In the genomic region with DNA sequence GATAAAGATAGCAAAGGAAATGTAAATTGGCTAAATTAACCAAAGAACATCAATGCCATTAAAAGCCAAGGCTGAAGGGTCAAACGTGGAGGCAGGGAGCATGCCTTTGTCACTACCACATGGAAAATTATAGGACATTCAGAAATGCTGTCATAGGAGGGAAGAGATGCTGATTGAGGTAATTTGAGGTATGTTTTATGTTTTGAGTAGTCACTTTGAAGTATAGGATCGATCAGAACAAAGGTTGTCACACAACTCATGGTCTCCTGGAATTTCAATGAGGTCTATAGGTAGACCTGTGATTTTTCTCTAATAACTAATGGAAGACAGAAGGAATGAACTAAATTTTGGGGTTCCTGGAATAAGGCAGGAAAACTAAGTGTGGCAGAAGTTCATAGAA, we compare ENCODE assay signal across 18 cellular contexts.
DNase-seq lines count a peak whose midpoint lies in the region; ATAC-seq, FAIRE-seq and TF ChIP-seq lines count a peak whose summit lies in the region.
"Had no signal": no experiment of that assay in that cellular context is flagged by ENCODE, and none has a peak within 500 bp of the region (broad histone marks: within the 10 kb centered on the region; RNA-seq: fewer than 3 reads in every experiment).

No MANE protein-coding gene starts in this region.

- H2AK9ac ChIP-seq in IMR-90 (replicated peaks; ENCODE audit: low read depth, low read length, poor library complexity): no peak overlapping the region

- H3K9me1 ChIP-seq in IMR-90 (ENCODE audit: insufficient read depth, low read length): peaks cover 5% of the 10 kb centered on the region
- no peaks in the 10 kb centered on the region for H3K9me1 ChIP-seq in keratinocyte (ENCODE audit: control insufficient read depth, extremely low read depth, insufficient read depth, low read length)

- TF ChIP-seq CTCF in A549 (IDR thresholded peaks at IDR 0.05): no peak
- no peak for TF ChIP-seq CTCF in IMR-90 (conservative IDR thresholded peaks at IDR 0.05; ENCODE audit: low read depth, low read length)
- TF ChIP-seq CTCF in WTC11 (IDR thresholded peaks at IDR 0.05): no peak
- TF ChIP-seq CTCF in keratinocyte (optimal IDR thresholded peaks at IDR 0.05 in 1 of 3, IDR thresholded peaks at IDR 0.05 in 1 of 3, conservative IDR thresholded peaks at IDR 0.05 in 1 of 3; ENCODE audit: extremely low read depth in 1 of 3, insufficient read depth in 2 of 3, low read length in 3 of 3): no peak
- TF ChIP-seq CTCF in thyroid gland (IDR thresholded peaks at IDR 0.05): no peak

- H3K4me3 ChIP-seq in A549: no peak overlapping the region
- H3K4me3 ChIP-seq in IMR-90 (ENCODE audit: insufficient read depth, low read depth, low read length): no peak overlapping the region
- H3K4me3 ChIP-seq in keratinocyte (ENCODE audit: control insufficient read depth in 2 of 3, extremely low read depth in 1 of 3, insufficient read depth in 2 of 3, low read depth in 1 of 3, low read length in 3 of 3): no peak overlapping the region
- H3K4me3 ChIP-seq in thyroid gland (replicated peaks in 1 of 3): no peak overlapping the region
- H3K4me3 ChIP-seq: BLaER1 treated with 17β-estradiol and CSF1 and Interleukin-3, amounts not matched to agents 10 nM and 100 nM; GM23338 had no signal

- peak overlapping the region; percentile 63; the same call in 1 of the 2 replicates for H4K5ac ChIP-seq in IMR-90 (ENCODE audit: low read depth, low read length)

- no peak overlapping the region for H3K4ac ChIP-seq in IMR-90 (ENCODE audit: low read depth, low read length)

- 84% methylated on average over 2 of the region's 2 CpGs for WGBS in A549 (ENCODE audit: missing lambda C conversion rate)
- no CpG with 5 or more reads among the region's 2 CpGs for WGBS in IMR-90 (ENCODE audit: extremely low coverage in 2 of 2, insufficient read length in 1 of 2), 2 experiments
- 76 to 81% methylated on average over 2 of the region's 2 CpGs for WGBS in thyroid gland, 2 donors

- H3K9me3 ChIP-seq in A549 (no peaks in the 10 kb centered on the region), IMR-90 (ENCODE audit: control insufficient read depth, insufficient read depth, low read length) (no peaks in the 10 kb centered on the region), keratinocyte (ENCODE audit: control insufficient read depth, low read depth, low read length) (no peaks in the 10 kb centered on the region), thyroid gland (no peaks in the 10 kb centered on the region)
- H3K9me3 ChIP-seq: BLaER1 treated with 17β-estradiol and CSF1 and Interleukin-3, amounts not matched to agents 10 nM and 100 nM had no signal

- H3K36me3 Mint-ChIP-seq in WTC11: peaks cover 5% of the 10 kb centered on the region; the same call in 1 of the 2 replicates
- H3K36me3 Mint-ChIP-seq: CD8-positive, alpha-beta memory T cell had no signal

- TF ChIP-seq POLR2A in A549 (IDR thresholded peaks at IDR 0.05; ENCODE audit: low read length) (no peak), IMR-90 (IDR thresholded peaks at IDR 0.05; ENCODE audit: low read depth, low read length) (no peak), thyroid gland (IDR thresholded peaks at IDR 0.05) (no peak)

- H2BK120ac ChIP-seq in IMR-90 (ENCODE audit: low read depth, low read length): no peak overlapping the region

- peak overlapping the region; percentile 12; the same call in 1 of the 2 replicates for H3K27ac Mint-ChIP-seq in WTC11
- H3K27ac Mint-ChIP-seq: B cell; CD8-positive, alpha-beta memory T cell; GM23338 had no signal

- peak overlapping the region; percentile 4; the same call in 1 of the 2 replicates for H2BK20ac ChIP-seq in IMR-90 (ENCODE audit: low read depth, low read length)

- no peak overlapping the region; the same call in 1 of the 2 replicates for H2AK5ac ChIP-seq in IMR-90 (ENCODE audit: low read depth, low read length)

- H4K20me1 ChIP-seq in IMR-90 (ENCODE audit: insufficient read depth, low read length) (no peaks in the 10 kb centered on the region), keratinocyte (ENCODE audit: control insufficient read depth, extremely low read depth, insufficient read depth, low read length) (no peaks in the 10 kb centered on the region)
- H4K20me1 ChIP-seq: BLaER1 treated with 17β-estradiol and CSF1 and Interleukin-3, amounts not matched to agents 10 nM and 100 nM had no signal

- no TSS peak for BruUV-seq in IMR-90 (replicated peaks; lab: Mats Ljungman, UMichigan)

- no peaks in the 10 kb centered on the region for H3K27me3 ChIP-seq in IMR-90 (ENCODE audit: control insufficient read depth, insufficient read depth, low read length)
- H3K27me3 ChIP-seq in keratinocyte (ENCODE audit: control insufficient read depth, extremely low read depth, insufficient read depth, low read length): no peaks in the 10 kb centered on the region
- no peaks in the 10 kb centered on the region for H3K27me3 ChIP-seq in thyroid gland
- H3K27me3 ChIP-seq: BLaER1 treated with 17β-estradiol and CSF1 and Interleukin-3, amounts not matched to agents 10 nM and 100 nM had no signal

- peaks cover 26% of the 10 kb centered on the region for H3K4me1 Mint-ChIP-seq in WTC11
- H3K4me1 Mint-ChIP-seq: B cell; CD8-positive, alpha-beta memory T cell had no signal

- ATAC-seq in A549 (no peak), IMR-90 (ENCODE audit: low read depth) (no peak), WTC11 (no peak), left ventricle myocardium superior (no peak)
- ATAC-seq: GM23338 had no signal

- H3K4me2 ChIP-seq in A549 (no peak overlapping the region), IMR-90 (ENCODE audit: low read depth, low read length) (no peak overlapping the region), keratinocyte (ENCODE audit: control insufficient read depth, extremely low read depth, insufficient read depth, low read depth, low read length) (no peak overlapping the region)
- H3K4me2 ChIP-seq: BLaER1 treated with 17β-estradiol and CSF1 and Interleukin-3, amounts not matched to agents 10 nM and 100 nM; GM23338 had no signal

- TF ChIP-seq RAD21 in A549 (conservative IDR thresholded peaks at IDR 0.05 in 1 of 2, IDR thresholded peaks at IDR 0.05 in 1 of 2): no peak
- TF ChIP-seq RAD21 in IMR-90 (IDR thresholded peaks at IDR 0.05; ENCODE audit: low read length): no peak

- H3K4me1 ChIP-seq in A549 (peaks cover 22% of the 10 kb centered on the region), IMR-90 (ENCODE audit: control insufficient read depth, insufficient read depth, low read length) (peaks cover 6% of the 10 kb centered on the region), keratinocyte (ENCODE audit: control insufficient read depth, extremely low read depth, insufficient read depth, low read length) (peaks cover 9% of the 10 kb centered on the region), thyroid gland (peaks cover 4% of the 10 kb centered on the region in 2 donors)

- H3K14ac ChIP-seq in IMR-90 (replicated peaks; ENCODE audit: low read depth, low read length): no peak overlapping the region

- intact Hi-C loops in IMR-90 (cut with micrococcal nuclease) (no loop called here), left ventricle myocardium superior (cut with micrococcal nuclease) (no loop called here), thyroid gland (cut with DNase I) (no loop called here)

- no peaks in the 10 kb centered on the region for H3K27me3 Mint-ChIP-seq in WTC11 (ENCODE audit: low read depth)
- H3K27me3 Mint-ChIP-seq: B cell; CD8-positive, alpha-beta memory T cell had no signal

- H3K9me3 Mint-ChIP-seq in WTC11: no peaks in the 10 kb centered on the region
- H3K9me3 Mint-ChIP-seq: GM23338 had no signal

- H3K56ac ChIP-seq in IMR-90 (ENCODE audit: extremely low read depth, insufficient read depth, low read length): no peak overlapping the region

- no peak overlapping the region for H4K91ac ChIP-seq in IMR-90 (ENCODE audit: insufficient read depth, low read depth, low read length)

- H3K9ac ChIP-seq in IMR-90 (ENCODE audit: low read depth, low read length) (no peak overlapping the region), keratinocyte (ENCODE audit: control insufficient read depth, extremely low read depth, insufficient read depth, low read length) (no peak overlapping the region)
- H3K9ac ChIP-seq: BLaER1 treated with 17β-estradiol and CSF1 and Interleukin-3, amounts not matched to agents 10 nM and 100 nM had no signal

- H3K79me2 ChIP-seq in keratinocyte (ENCODE audit: control insufficient read depth, insufficient read depth, low read length): no peaks in the 10 kb centered on the region

- H4K8ac ChIP-seq in IMR-90 (ENCODE audit: low read depth in 2 of 2, low read length in 2 of 2): no peak overlapping the region

- TF ChIP-seq EP300 in A549 (IDR thresholded peaks at IDR 0.05): no peak

- POLR2A ChIA-PET in A549 (lab: Yijun Ruan, JAX) (no interaction called here), IMR-90 (lab: Charles Lee; ENCODE audit: unreplicated experiment) (no interaction called here), WTC11 (lab: Charles Lee) (no interaction called here)

- in situ Hi-C loops in IMR-90 (cut with MboI; ENCODE audit: low sequenced_read_pairs): no loop called here

- peaks cover 13% of the 10 kb centered on the region for H3K36me3 ChIP-seq in IMR-90 (ENCODE audit: control insufficient read depth, insufficient read depth, low read length)
- H3K36me3 ChIP-seq in keratinocyte (ENCODE audit: control insufficient read depth in 2 of 2, extremely low read depth in 1 of 2, insufficient read depth in 2 of 2, low read length in 2 of 2): no peaks in the 10 kb centered on the region
- no peaks in the 10 kb centered on the region for H3K36me3 ChIP-seq in thyroid gland
- H3K36me3 ChIP-seq: BLaER1 treated with 17β-estradiol and CSF1 and Interleukin-3, amounts not matched to agents 10 nM and 100 nM had no signal

- H3K18ac ChIP-seq in IMR-90 (ENCODE audit: low read depth, low read length): no peak overlapping the region

- no peak overlapping the region for H3K27ac ChIP-seq in A549
- no peak overlapping the region for H3K27ac ChIP-seq in IMR-90 (ENCODE audit: insufficient read depth, low read length)
- H3K27ac ChIP-seq in keratinocyte (ENCODE audit: control insufficient read depth, insufficient read depth, low read length): no peak overlapping the region
- H3K27ac ChIP-seq in thyroid gland: no peak overlapping the region
- H3K27ac ChIP-seq: BLaER1 treated with 17β-estradiol and CSF1 and Interleukin-3, amounts not matched to agents 10 nM and 100 nM had no signal

- dilution Hi-C loops in IMR-90 (cut with HindIII; ENCODE audit: low sequenced_read_pairs, unreplicated experiment): no loop called here
- dilution Hi-C loops in keratinocyte (cut with MboI; ENCODE audit: extremely low pct_ligation_motif_present, low sequenced_read_pairs): no loop called here

- peaks cover 6 to 29% of the 10 kb centered on the region in 2 experiments; a peak in 3 of 4 replicates for H3K79me1 ChIP-seq in IMR-90 (ENCODE audit: low read depth in 1 of 2, low read length in 2 of 2)

- no peak for FAIRE-seq in A549 (lab: Jason Lieb, UNC)
- peak; percentile 26 for FAIRE-seq in keratinocyte (lab: Jason Lieb, UNC)
- FAIRE-seq: H54 had no signal

- no peak overlapping the region for H3K4me3 Mint-ChIP-seq in WTC11
- H3K4me3 Mint-ChIP-seq: B cell; CD8-positive, alpha-beta memory T cell; GM23338 had no signal

- H2BK15ac ChIP-seq in IMR-90 (ENCODE audit: low read depth, low read length): no peak overlapping the region

- H2BK5ac ChIP-seq in IMR-90 (ENCODE audit: low read depth, low read length, poor library complexity, severe bottlenecking): no peak overlapping the region

- H2AFZ ChIP-seq in IMR-90 (replicated peaks; ENCODE audit: low read length, poor library complexity) (no peak overlapping the region), keratinocyte (ENCODE audit: control insufficient read depth, low read length) (no peak overlapping the region)
- H2AFZ ChIP-seq: GM23338 had no signal

- no peak for DNase-seq in A549 (ENCODE audit: low read depth in 1 of 2, low spot score in 1 of 2)
- no peak for DNase-seq in IMR-90
- DNase-seq in WTC11 (ENCODE audit: low spot score): no peak
- no peak for DNase-seq in keratinocyte (ENCODE audit: low read depth, low spot score)
- DNase-seq in activated T-cell treated with anti-CD3 and anti-CD28 coated beads, Interleukin-2, amount 50 U/mL, for 48 hours: no peak
- DNase-seq in left ventricle myocardium superior: no peak
- no peak for DNase-seq in thyroid gland
- no peak for DNase-seq in OCI-M2 (lab: John Stamatoyannopoulos, UW; ENCODE audit: unreplicated experiment)
- DNase-seq: 8988T; CD8-positive, alpha-beta memory T cell; COR-L47; DMS79 treated with DMSO at 0.1 percent for 48 hours; GF-D8; HCEC 1CT had no signal

- H3K23ac ChIP-seq in IMR-90 (ENCODE audit: low read depth, low read length): no peak overlapping the region

- CTCF ChIA-PET in A549 (lab: Yijun Ruan, JAX) (no interaction called here), IMR-90 (lab: Yijun Ruan, JAX) (no interaction called here), WTC11 (lab: Charles Lee) (no interaction called here)
